8 cellular contexts compared by ENCODE assay signal in the genomic region with DNA sequence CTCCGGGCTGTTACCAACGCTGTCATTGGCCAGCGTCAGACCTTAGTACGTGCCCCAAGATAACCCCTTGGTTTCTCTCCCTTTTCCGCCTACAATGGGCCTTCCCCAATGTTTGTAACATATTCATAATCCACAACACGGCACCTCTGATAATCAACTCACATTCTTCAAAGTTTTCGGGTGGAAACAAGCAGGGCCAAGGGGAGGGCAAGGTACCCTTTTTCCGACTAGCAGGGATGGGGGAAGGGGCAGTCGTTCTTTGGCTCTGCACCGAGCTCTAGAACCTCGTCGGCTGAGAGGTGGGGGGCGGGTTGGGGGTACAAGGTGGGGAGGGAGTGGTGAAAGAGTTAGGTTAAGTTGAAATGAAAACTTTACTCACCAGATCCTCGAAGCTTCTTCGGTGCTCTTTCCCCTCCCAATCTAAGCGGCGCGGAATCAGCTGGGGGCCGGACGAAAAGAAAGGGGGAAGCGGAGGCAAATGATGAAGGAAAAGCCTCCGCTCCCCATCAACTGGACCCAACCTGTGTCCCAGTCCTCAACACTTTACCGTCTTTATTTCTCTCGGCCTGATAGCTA. TPM values are rescaled to one million over a fixed set of nuclear protein-coding genes. Genes with fewer than 3 reads are reported as not detected.
A peak's percentile ranks its signal among the peaks of the same experiment; 100 is the strongest.
DNase-seq lines count a peak whose midpoint lies in the region; ATAC-seq, FAIRE-seq and TF ChIP-seq lines count a peak whose summit lies in the region.

No MANE protein-coding gene starts in this region.

- H3K4me3 ChIP-seq in ascending aorta: peak overlapping the region; percentile 63 to 85

- no peaks in the 10 kb centered on the region for H3K9me3 ChIP-seq in ascending aorta

- DNase-seq in GM12892 (ENCODE audit: insufficient read length) (peak; percentile 46), NCI-H1436 treated with DMSO at 0.1 percent for 48 hours (lab: John Stamatoyannopoulos, UW) (peak; percentile 45), T-helper 22 cell (ENCODE audit: low read depth) (peak; percentile 65), ascending aorta (ENCODE audit: low spot score in 2 of 2) (peak; percentile 52 to 85), hepatic stellate cell (ENCODE audit: low spot score) (peak; percentile 81), renal cortical epithelial cell (ENCODE audit: low read depth) (peak; percentile 71), GM19240 (ENCODE audit: insufficient read length, low spot score) (no peak)

- H3K36me3 ChIP-seq in ascending aorta: no peaks in the 10 kb centered on the region

- no peak for TF ChIP-seq POLR2A in GM12892 (IDR thresholded peaks at IDR 0.05; ENCODE audit: low read depth, low read length)

- peak overlapping the region; percentile 88 to 90 for H3K27ac ChIP-seq in ascending aorta

- peak; percentile 53 for ATAC-seq in HG02759 (IDR thresholded peaks at IDR 0.05; ENCODE audit: unreplicated experiment)

- intact Hi-C loops in ascending aorta (cut with DNase I): no loop called here

- no peaks in the 10 kb centered on the region for H3K4me1 ChIP-seq in ascending aorta

- TF ChIP-seq CTCF in ascending aorta (IDR thresholded peaks at IDR 0.05): no peak

- FAIRE-seq in GM12892 (lab: Jason Lieb, UNC): no peak

- H3K27me3 ChIP-seq in ascending aorta: no peaks in the 10 kb centered on the region

RNA-seq across cellular contexts. Expression of gene BRWD3, which starts 1.4 kb away (rescaled TPM):
- 12.0 TPM for polyA plus RNA-seq in GM12892 (2012; ENCODE audit: missing spikeins)
- total RNA-seq in ascending aorta: 8.1 TPM
- total RNA-seq in renal cortical epithelial cell: 9.4 and 25.6 TPM in 2 replicates
